In genomic region chr6:109523478-109523877, GRCh38 we compare ENCODE assay signal across 18 cellular contexts. TPM values are rescaled to one million over a fixed set of nuclear protein-coding genes. Genes with fewer than 3 reads are reported as not detected.
A peak's percentile ranks its signal among the peaks of the same experiment; 100 is the strongest.
DNase-seq lines count a peak whose midpoint lies in the region; ATAC-seq and TF ChIP-seq lines count a peak whose summit lies in the region.
"Had no signal": no experiment of that assay in that cellular context is flagged by ENCODE, and none has a peak within 500 bp of the region (broad histone marks: within the 10 kb centered on the region; RNA-seq: fewer than 3 reads in every experiment).

No MANE protein-coding gene starts in this region.

- CTCF ChIA-PET in MCF 10A (lab: Yijun Ruan, JAX): interaction anchor here (1.2 to 1.8 kb wide), 2 partner anchors 517 to 530 kb away, joined by 4 to 8 read pairs; no protein-coding TSS in a partner anchor

- DNase-seq in MCF 10A (ENCODE audit: unreplicated experiment) (peak; percentile 82), breast epithelium (ENCODE audit: low spot score in 2 of 2) (no peak), amniotic epithelial cell (ENCODE audit: low read depth) (peak; percentile 28), fibroblast of the conjunctiva (ENCODE audit: low read depth) (peak; percentile 35), aorta (no peak), NCI-H1105 treated with DMSO at 0.1 percent for 48 hours (lab: John Stamatoyannopoulos, UW) (no peak), hippocampal formation (lab: John Stamatoyannopoulos, UW) (no peak), iPS-NIHi7 (ENCODE audit: extremely low spot score) (no peak)
- DNase-seq: activated B cell treated with CpG ODN at 0.5 μM for 24 hours; CD4-positive, CD25-positive, alpha-beta regulatory T cell; erythroblast; NCI-H187; NCI-H510A; SIG-M5; T-helper 17 cell had no signal

- no peaks in the 10 kb centered on the region for H3K36me3 ChIP-seq in breast epithelium
- no peaks in the 10 kb centered on the region for H3K36me3 ChIP-seq in aorta (ENCODE audit: control insufficient read depth in 1 of 2, insufficient read depth in 2 of 2, low read length in 1 of 2)
- H3K36me3 ChIP-seq: HAP-1, right atrium auricular region had no signal

- H3K4me1 ChIP-seq in breast epithelium (no peaks in the 10 kb centered on the region), aorta (ENCODE audit: control insufficient read depth in 1 of 2, insufficient read depth in 2 of 2, low read length in 2 of 2) (no peaks in the 10 kb centered on the region)
- H3K4me1 ChIP-seq: HAP-1, right atrium auricular region had no signal

- H3K4me3 Mint-ChIP-seq in MCF 10A (ENCODE audit: unreplicated experiment): no peak overlapping the region
- H3K4me3 Mint-ChIP-seq: activated B cell treated with CpG ODN at 0.5 μM for 24 hours; CD4-positive, CD25-positive, alpha-beta regulatory T cell; stimulated activated naive CD8-positive, alpha-beta T cell treated with anti-CD3 and anti-CD28 coated beads, Interleukin-15, Interleukin-2, amounts not matched to agents 100 ng/mL and 50 ng/mL, for 24 hours; T-helper 17 cell had no signal

- H3K4me1 Mint-ChIP-seq in MCF 10A (ENCODE audit: insufficient read depth, unreplicated experiment): peaks cover 6% of the 10 kb centered on the region
- H3K4me1 Mint-ChIP-seq: T-helper 17 cell had no signal

- POLR2A ChIA-PET in MCF 10A (lab: Yijun Ruan, JAX): no interaction called here

- WGBS in aorta, 2 donors: 33 to 38% methylated on average over 2 of the region's 2 CpGs

- peaks cover 16% of the 10 kb centered on the region for H3K27me3 Mint-ChIP-seq in MCF 10A (ENCODE audit: insufficient read depth, unreplicated experiment)
- H3K27me3 Mint-ChIP-seq: activated B cell treated with CpG ODN at 0.5 μM for 24 hours; stimulated activated naive CD8-positive, alpha-beta T cell treated with anti-CD3 and anti-CD28 coated beads, Interleukin-15, Interleukin-2, amounts not matched to agents 100 ng/mL and 50 ng/mL, for 24 hours; T-helper 17 cell had no signal

- H3K36me3 Mint-ChIP-seq in MCF 10A (ENCODE audit: insufficient read depth, unreplicated experiment): no peaks in the 10 kb centered on the region
- H3K36me3 Mint-ChIP-seq: CD4-positive, CD25-positive, alpha-beta regulatory T cell had no signal

- no peaks in the 10 kb centered on the region for H3K9me3 Mint-ChIP-seq in MCF 10A (ENCODE audit: unreplicated experiment)
- H3K9me3 Mint-ChIP-seq: stimulated activated naive CD8-positive, alpha-beta T cell treated with anti-CD3 and anti-CD28 coated beads, Interleukin-15, Interleukin-2, amounts not matched to agents 100 ng/mL and 50 ng/mL, for 24 hours had no signal

- no TSS peak for BruUV-seq in MCF 10A (replicated peaks; lab: Mats Ljungman, UMichigan)

- ATAC-seq in aorta (ENCODE audit: low FRiP score): peak; percentile 7
- ATAC-seq: T-helper 17 cell had no signal

- H3K27ac ChIP-seq in breast epithelium: no peak overlapping the region
- no peak overlapping the region for H3K27ac ChIP-seq in aorta (ENCODE audit: low read depth in 1 of 2, low read length in 2 of 2)
- H3K27ac ChIP-seq: right atrium auricular region had no signal

- intact Hi-C loops in MCF 10A (cut with micrococcal nuclease) (loop anchor here (5.0 kb wide), 1 partner anchor 336 kb away; no protein-coding TSS in a partner anchor), breast epithelium (cut with DNase I; ENCODE audit: low total_unique reads) (no loop called here), aorta (cut with DNase I) (loop anchor here in 1 of 2 donors (10.0 kb wide), 1 partner anchor 171 kb away; the partner anchor contains the start of genes AK9 and FIG4)

- H3K27me3 ChIP-seq in breast epithelium: no peaks in the 10 kb centered on the region
- no peaks in the 10 kb centered on the region for H3K27me3 ChIP-seq in aorta (ENCODE audit: control insufficient read depth in 1 of 2, insufficient read depth in 2 of 2, low read length in 1 of 2)
- H3K27me3 ChIP-seq: right atrium auricular region had no signal

- TF ChIP-seq POLR2A in breast epithelium (IDR thresholded peaks at IDR 0.05): no peak

- TF ChIP-seq CTCF in MCF 10A (IDR thresholded peaks at IDR 0.05; ENCODE audit: unreplicated experiment) (no peak), breast epithelium (IDR thresholded peaks at IDR 0.05) (no peak)

- H3K27ac Mint-ChIP-seq in MCF 10A (ENCODE audit: low read depth, unreplicated experiment): no peak overlapping the region
- H3K27ac Mint-ChIP-seq: activated B cell treated with CpG ODN at 0.5 μM for 24 hours; stimulated activated naive CD8-positive, alpha-beta T cell treated with anti-CD3 and anti-CD28 coated beads, Interleukin-15, Interleukin-2, amounts not matched to agents 100 ng/mL and 50 ng/mL, for 24 hours; T-helper 17 cell had no signal

- H3K4me3 ChIP-seq in breast epithelium (no peak overlapping the region), aorta (ENCODE audit: low read length in 2 of 2) (no peak overlapping the region)
- H3K4me3 ChIP-seq: HAP-1, right atrium auricular region had no signal

- H3K9me3 ChIP-seq in breast epithelium: peaks cover 0 to 9% of the 10 kb centered on the region in 2 donors
- peaks cover 1% of the 10 kb centered on the region for H3K9me3 ChIP-seq in aorta (ENCODE audit: control insufficient read depth, low read length)
- H3K9me3 ChIP-seq: HAP-1 had no signal

RNA-seq across cellular contexts. Expression of gene ZBTB24, which starts 40.5 kb away (rescaled TPM):
- 9.6 and 10.4 TPM in 2 replicates for total RNA-seq in MCF 10A (2022)
- 10 to 100 TPM in 1 of 3 donors, 1 to 10 TPM in 2; 9.1 to 13.8 (median 9.8) TPM for total RNA-seq in breast epithelium
- 1 to 10 TPM; 6.8 to 8.3 TPM for total RNA-seq in aorta
- 1 to 10 TPM; 2.0 to 3.1 TPM for polyA plus RNA-seq in aorta

Comparison
In these comparisons a context has a peak if more than half of its experiments do, and no peak if none do; other contexts are left out.
1. DNase-seq: peak in MCF 10A (single experiment), amniotic epithelial cell (single experiment) and fibroblast of the conjunctiva (single experiment); none in breast epithelium (0 of 2), aorta (0 of 2), NCI-H1105 treated with DMSO at 0.1 percent for 48 hours (single experiment), hippocampal formation (0 of 2) and iPS-NIHi7 (single experiment).